In genomic region chr19:38698225-38699026, GRCh38 we compare ENCODE assay signal across 12 cellular contexts. TPM values are rescaled to one million over a fixed set of nuclear protein-coding genes. Genes with fewer than 3 reads are reported as not detected.
DNase-seq lines count a peak whose midpoint lies in the region; ATAC-seq and TF ChIP-seq lines count a peak whose summit lies in the region.
"Had no signal": no experiment of that assay in that cellular context is flagged by ENCODE, and none has a peak within 500 bp of the region (broad histone marks: within the 10 kb centered on the region; RNA-seq: fewer than 3 reads in every experiment).

No MANE protein-coding gene starts in this region.

- POLR2A ChIA-PET in CD8-positive, alpha-beta memory T cell (lab: Charles Lee) = no interaction called here
- POLR2A ChIA-PET in activated CD8-positive, alpha-beta T cell treated with anti-CD3 and anti-CD28 coated beads, Interleukin-2, amount 10 ng/mL, durations not matched to agents 7 days and 5 days (lab: Charles Lee) = no interaction called here

- H3K27ac ChIP-seq in CD8-positive, alpha-beta memory T cell (ENCODE audit: low read depth, low read length) = no peak overlapping the region
- H3K27ac ChIP-seq in gastroesophageal sphincter = peak overlapping the region; percentile 63 to 97 (median 91)

- no peaks in the 10 kb centered on the region for H3K27me3 ChIP-seq in CD8-positive, alpha-beta memory T cell (ENCODE audit: insufficient read depth, low read length, poor library complexity, severe bottlenecking)
- H3K27me3 ChIP-seq in gastroesophageal sphincter = no peaks in the 10 kb centered on the region

- no peak for ATAC-seq in activated CD8-positive, alpha-beta T cell treated with anti-CD3 and anti-CD28 coated beads, Interleukin-2, amount 10 ng/mL, durations not matched to agents 7 days and 5 days
- ATAC-seq in gastroesophageal sphincter (no peak), GM21423 (IDR thresholded peaks at IDR 0.05; ENCODE audit: unreplicated experiment) (no peak), GM18868 (IDR thresholded peaks at IDR 0.05; ENCODE audit: unreplicated experiment) (no peak)

- no peak for TF ChIP-seq CTCF in gastroesophageal sphincter (IDR thresholded peaks at IDR 0.05)

- 60 to 67% methylated on average over 3 to 10 of the region's 22 CpGs for WGBS in gastroesophageal sphincter (ENCODE audit: low coverage in 1 of 2), 2 donors

- peaks cover 45 to 55% (median 49%) of the 10 kb centered on the region in 3 donors for H3K4me1 Mint-ChIP-seq in CD8-positive, alpha-beta memory T cell
- H3K4me1 Mint-ChIP-seq in activated CD8-positive, alpha-beta T cell treated with anti-CD3 and anti-CD28 coated beads, Interleukin-2, amount 10 ng/mL, durations not matched to agents 7 days and 5 days (ENCODE audit: low read depth) = peaks cover 51% of the 10 kb centered on the region

- no peak for TF ChIP-seq POLR2A in gastroesophageal sphincter (IDR thresholded peaks at IDR 0.05)

- peak overlapping the region in 1 of 7 donors; percentile 48 for H3K4me3 Mint-ChIP-seq in CD8-positive, alpha-beta memory T cell
- no peak overlapping the region for H3K4me3 Mint-ChIP-seq in activated CD8-positive, alpha-beta T cell treated with anti-CD3 and anti-CD28 coated beads, Interleukin-2, amount 10 ng/mL, durations not matched to agents 7 days and 5 days
- H3K4me3 Mint-ChIP-seq: activated naive CD8-positive, alpha-beta T cell had no signal

- H3K4me3 ChIP-seq in CD8-positive, alpha-beta memory T cell (ENCODE audit: low read length) = no peak overlapping the region
- no peak overlapping the region for H3K4me3 ChIP-seq in gastroesophageal sphincter
- H3K4me3 ChIP-seq: lung had no signal

- H3K27me3 Mint-ChIP-seq in CD8-positive, alpha-beta memory T cell = peaks cover 0 to 2% of the 10 kb centered on the region in 2 donors
- H3K27me3 Mint-ChIP-seq in activated CD8-positive, alpha-beta T cell treated with anti-CD3 and anti-CD28 coated beads, Interleukin-2, amount 10 ng/mL, durations not matched to agents 7 days and 5 days (ENCODE audit: low read depth) = no peaks in the 10 kb centered on the region
- H3K27me3 Mint-ChIP-seq: activated naive CD8-positive, alpha-beta T cell had no signal

- peaks cover 6% of the 10 kb centered on the region for H3K36me3 ChIP-seq in CD8-positive, alpha-beta memory T cell (ENCODE audit: insufficient read depth, low read length)
- peaks cover 0 to 33% of the 10 kb centered on the region in 2 donors for H3K36me3 ChIP-seq in gastroesophageal sphincter

- H3K27ac Mint-ChIP-seq in CD8-positive, alpha-beta memory T cell = peak overlapping the region; percentile 39 to 92 (median 70)
- H3K27ac Mint-ChIP-seq in activated CD8-positive, alpha-beta T cell treated with anti-CD3 and anti-CD28 coated beads, Interleukin-2, amount 10 ng/mL, durations not matched to agents 7 days and 5 days = peak overlapping the region; percentile 63
- H3K27ac Mint-ChIP-seq: activated naive CD8-positive, alpha-beta T cell had no signal

- H3K36me3 Mint-ChIP-seq in CD8-positive, alpha-beta memory T cell = peaks cover 0 to 58% (median 0%) of the 10 kb centered on the region in 3 donors
- peaks cover 35% of the 10 kb centered on the region for H3K36me3 Mint-ChIP-seq in activated CD8-positive, alpha-beta T cell treated with anti-CD3 and anti-CD28 coated beads, Interleukin-2, amount 10 ng/mL, durations not matched to agents 7 days and 5 days (ENCODE audit: low read depth)

- no peaks in the 10 kb centered on the region for H3K9me3 Mint-ChIP-seq in CD8-positive, alpha-beta memory T cell
- no peaks in the 10 kb centered on the region for H3K9me3 Mint-ChIP-seq in activated CD8-positive, alpha-beta T cell treated with anti-CD3 and anti-CD28 coated beads, Interleukin-2, amount 10 ng/mL, durations not matched to agents 7 days and 5 days (ENCODE audit: insufficient read depth)

- CTCF ChIA-PET in CD8-positive, alpha-beta memory T cell (lab: Charles Lee) = no interaction called here
- CTCF ChIA-PET in activated CD8-positive, alpha-beta T cell treated with anti-CD3 and anti-CD28 coated beads, Interleukin-2, amount 10 ng/mL, durations not matched to agents 7 days and 5 days (lab: Charles Lee) = no interaction called here

- TF ChIP-seq EP300 in gastroesophageal sphincter (IDR thresholded peaks at IDR 0.05) = no peak

- H3K4me1 ChIP-seq in CD8-positive, alpha-beta memory T cell (ENCODE audit: insufficient read depth, low read length) = peaks cover 26% of the 10 kb centered on the region
- H3K4me1 ChIP-seq in gastroesophageal sphincter = peaks cover 7 to 100% (median 81%) of the 10 kb centered on the region in 3 donors

- H3K9me3 ChIP-seq in CD8-positive, alpha-beta memory T cell (ENCODE audit: low read length) = no peaks in the 10 kb centered on the region
- H3K9me3 ChIP-seq in gastroesophageal sphincter = no peaks in the 10 kb centered on the region

- no peak for DNase-seq in CD8-positive, alpha-beta memory T cell
- no peak for DNase-seq in activated CD8-positive, alpha-beta T cell treated with anti-CD3 and anti-CD28 coated beads, Interleukin-2, amount 10 ng/mL, durations not matched to agents 7 days and 5 days
- peak; percentile 85 for DNase-seq in retina
- DNase-seq in NCI-H345 treated with DMSO at 0.1 percent for 48 hours (lab: John Stamatoyannopoulos, UW; ENCODE audit: unreplicated experiment) = no peak
- no peak for DNase-seq in NCI-H524 (lab: John Stamatoyannopoulos, UW)
- DNase-seq: NCI-H1048; NK-92 treated with Interleukin-12 subunit alpha and Interleukin-12 subunit beta, amount 100 ng/mL, for 24 hours had no signal

RNA-seq across cellular contexts. Expression of gene CAPN12, which starts 45.8 kb away (rescaled TPM):
- total RNA-seq in CD8-positive, alpha-beta memory T cell = 1 to 10 TPM; 5.2 to 5.3 TPM
- polyA plus RNA-seq in CD8-positive, alpha-beta memory T cell = 19.5 TPM
- total RNA-seq in activated CD8-positive, alpha-beta T cell treated with anti-CD3 and anti-CD28 coated beads, Interleukin-2, amount 10 ng/mL, durations not matched to agents 7 days and 5 days = 10 to 100 TPM; 12.2 to 16.2 TPM
- 1 to 10 TPM in 2 of 4 donors, under 1 TPM in 1, not detected in 1; 0.93 to 2.2 (median 1.1) TPM for total RNA-seq in gastroesophageal sphincter

RNA-seq across cellular contexts. Expression of gene ACTN4, which starts 51.0 kb away (rescaled TPM):
- total RNA-seq in CD8-positive, alpha-beta memory T cell = 100 to 1,000 TPM; 295 to 314 TPM
- polyA plus RNA-seq in CD8-positive, alpha-beta memory T cell = 31.9 TPM
- total RNA-seq in activated CD8-positive, alpha-beta T cell treated with anti-CD3 and anti-CD28 coated beads, Interleukin-2, amount 10 ng/mL, durations not matched to agents 7 days and 5 days = 100 to 1,000 TPM; 357 to 373 TPM
- 100 to 1,000 TPM; 337 to 938 (median 507) TPM for total RNA-seq in gastroesophageal sphincter
